In the genomic region with DNA sequence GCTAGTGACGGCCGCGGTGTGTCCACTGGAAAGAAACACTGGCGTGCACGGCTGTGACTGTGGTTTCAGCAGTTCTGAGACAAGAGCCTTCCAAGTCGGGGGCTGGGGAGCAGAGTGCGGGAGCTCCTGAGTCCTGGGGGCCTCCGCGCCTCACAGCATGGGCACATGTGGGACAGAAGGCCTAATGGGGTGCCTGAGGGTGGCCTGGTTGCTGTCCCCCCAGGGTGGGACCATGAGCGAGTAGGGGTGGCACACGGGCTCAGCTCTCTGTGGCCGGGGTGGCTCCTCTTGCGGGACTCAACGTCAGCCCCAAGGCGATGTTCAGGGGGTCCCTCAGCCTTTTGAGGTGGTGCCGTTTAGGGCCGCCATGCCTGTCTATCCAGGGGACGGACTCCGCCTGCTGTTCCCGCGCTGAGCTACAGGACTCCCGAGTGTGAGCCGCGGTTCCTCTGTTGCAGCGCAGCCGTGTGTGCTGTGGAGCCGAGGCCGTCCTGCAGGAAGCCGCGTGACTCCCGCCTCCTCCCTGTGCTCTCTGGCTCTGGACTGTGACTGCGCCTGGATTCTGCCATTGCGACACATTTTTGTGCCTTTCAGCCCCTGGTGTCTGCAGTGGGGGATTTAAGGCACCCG, we compare ENCODE assay signal across 1 cellular context.
TF ChIP-seq lines count a peak whose summit lies in the region.

No MANE protein-coding gene starts in this region.

TF ChIP-seq in GM12878, 131 proteins besides CTCF, POLR2A, EP300 and RAD21:
- TF ChIP-seq, protein P1, sequence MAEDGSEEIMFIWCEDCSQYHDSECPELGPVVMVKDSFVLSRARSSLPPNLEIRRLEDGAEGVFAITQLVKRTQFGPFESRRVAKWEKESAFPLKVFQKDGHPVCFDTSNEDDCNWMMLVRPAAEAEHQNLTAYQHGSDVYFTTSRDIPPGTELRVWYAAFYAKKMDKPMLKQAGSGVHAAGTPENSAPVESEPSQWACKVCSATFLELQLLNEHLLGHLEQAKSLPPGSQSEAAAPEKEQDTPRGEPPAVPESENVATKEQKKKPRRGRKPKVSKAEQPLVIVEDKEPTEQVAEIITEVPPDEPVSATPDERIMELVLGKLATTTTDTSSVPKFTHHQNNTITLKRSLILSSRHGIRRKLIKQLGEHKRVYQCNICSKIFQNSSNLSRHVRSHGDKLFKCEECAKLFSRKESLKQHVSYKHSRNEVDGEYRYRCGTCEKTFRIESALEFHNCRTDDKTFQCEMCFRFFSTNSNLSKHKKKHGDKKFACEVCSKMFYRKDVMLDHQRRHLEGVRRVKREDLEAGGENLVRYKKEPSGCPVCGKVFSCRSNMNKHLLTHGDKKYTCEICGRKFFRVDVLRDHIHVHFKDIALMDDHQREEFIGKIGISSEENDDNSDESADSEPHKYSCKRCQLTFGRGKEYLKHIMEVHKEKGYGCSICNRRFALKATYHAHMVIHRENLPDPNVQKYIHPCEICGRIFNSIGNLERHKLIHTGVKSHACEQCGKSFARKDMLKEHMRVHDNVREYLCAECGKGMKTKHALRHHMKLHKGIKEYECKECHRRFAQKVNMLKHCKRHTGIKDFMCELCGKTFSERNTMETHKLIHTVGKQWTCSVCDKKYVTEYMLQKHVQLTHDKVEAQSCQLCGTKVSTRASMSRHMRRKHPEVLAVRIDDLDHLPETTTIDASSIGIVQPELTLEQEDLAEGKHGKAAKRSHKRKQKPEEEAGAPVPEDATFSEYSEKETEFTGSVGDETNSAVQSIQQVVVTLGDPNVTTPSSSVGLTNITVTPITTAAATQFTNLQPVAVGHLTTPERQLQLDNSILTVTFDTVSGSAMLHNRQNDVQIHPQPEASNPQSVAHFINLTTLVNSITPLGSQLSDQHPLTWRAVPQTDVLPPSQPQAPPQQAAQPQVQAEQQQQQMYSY (CRISPR knock-in tag; IDR thresholded peaks at IDR 0.05) = no peak
- TF ChIP-seq RAD51 (IDR thresholded peaks at IDR 0.05) (no peak), KLF5 (IDR thresholded peaks at IDR 0.05; ENCODE audit: partially characterized antibody) (no peak), RB1 (IDR thresholded peaks at IDR 0.05; ENCODE audit: borderline replicate concordance) (no peak), EED (IDR thresholded peaks at IDR 0.05; ENCODE audit: low read depth) (no peak), HDAC2 (IDR thresholded peaks at IDR 0.05) (no peak), RFX5 (IDR thresholded peaks at IDR 0.05; ENCODE audit: low read depth, low read length) (no peak), SREBF1 (IDR thresholded peaks at IDR 0.05; ENCODE audit: low read length) (no peak), ZNF24 (IDR thresholded peaks at IDR 0.05) (no peak), BACH1 (IDR thresholded peaks at IDR 0.05; ENCODE audit: borderline replicate concordance) (no peak), FOXK2 (IDR thresholded peaks at IDR 0.05) (no peak), ZZZ3 (IDR thresholded peaks at IDR 0.05; ENCODE audit: control insufficient read depth, insufficient read length, low read depth) (no peak), TBL1XR1 (IDR thresholded peaks at IDR 0.05; ENCODE audit: low read depth, low read length) (no peak), NRF1 (conservative IDR thresholded peaks at IDR 0.05; ENCODE audit: low read depth, low read length) (no peak), ZNF622 (IDR thresholded peaks at IDR 0.05) (no peak)
- TF ChIP-seq, protein P2, sequence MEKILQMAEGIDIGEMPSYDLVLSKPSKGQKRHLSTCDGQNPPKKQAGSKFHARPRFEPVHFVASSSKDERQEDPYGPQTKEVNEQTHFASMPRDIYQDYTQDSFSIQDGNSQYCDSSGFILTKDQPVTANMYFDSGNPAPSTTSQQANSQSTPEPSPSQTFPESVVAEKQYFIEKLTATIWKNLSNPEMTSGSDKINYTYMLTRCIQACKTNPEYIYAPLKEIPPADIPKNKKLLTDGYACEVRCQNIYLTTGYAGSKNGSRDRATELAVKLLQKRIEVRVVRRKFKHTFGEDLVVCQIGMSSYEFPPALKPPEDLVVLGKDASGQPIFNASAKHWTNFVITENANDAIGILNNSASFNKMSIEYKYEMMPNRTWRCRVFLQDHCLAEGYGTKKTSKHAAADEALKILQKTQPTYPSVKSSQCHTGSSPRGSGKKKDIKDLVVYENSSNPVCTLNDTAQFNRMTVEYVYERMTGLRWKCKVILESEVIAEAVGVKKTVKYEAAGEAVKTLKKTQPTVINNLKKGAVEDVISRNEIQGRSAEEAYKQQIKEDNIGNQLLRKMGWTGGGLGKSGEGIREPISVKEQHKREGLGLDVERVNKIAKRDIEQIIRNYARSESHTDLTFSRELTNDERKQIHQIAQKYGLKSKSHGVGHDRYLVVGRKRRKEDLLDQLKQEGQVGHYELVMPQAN (conservative IDR thresholded peaks at IDR 0.05) = no peak
- TF ChIP-seq, protein P3, sequence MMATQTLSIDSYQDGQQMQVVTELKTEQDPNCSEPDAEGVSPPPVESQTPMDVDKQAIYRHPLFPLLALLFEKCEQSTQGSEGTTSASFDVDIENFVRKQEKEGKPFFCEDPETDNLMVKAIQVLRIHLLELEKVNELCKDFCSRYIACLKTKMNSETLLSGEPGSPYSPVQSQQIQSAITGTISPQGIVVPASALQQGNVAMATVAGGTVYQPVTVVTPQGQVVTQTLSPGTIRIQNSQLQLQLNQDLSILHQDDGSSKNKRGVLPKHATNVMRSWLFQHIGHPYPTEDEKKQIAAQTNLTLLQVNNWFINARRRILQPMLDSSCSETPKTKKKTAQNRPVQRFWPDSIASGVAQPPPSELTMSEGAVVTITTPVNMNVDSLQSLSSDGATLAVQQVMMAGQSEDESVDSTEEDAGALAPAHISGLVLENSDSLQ (IDR thresholded peaks at IDR 0.05) = no peak
- TF ChIP-seq, protein P4, sequence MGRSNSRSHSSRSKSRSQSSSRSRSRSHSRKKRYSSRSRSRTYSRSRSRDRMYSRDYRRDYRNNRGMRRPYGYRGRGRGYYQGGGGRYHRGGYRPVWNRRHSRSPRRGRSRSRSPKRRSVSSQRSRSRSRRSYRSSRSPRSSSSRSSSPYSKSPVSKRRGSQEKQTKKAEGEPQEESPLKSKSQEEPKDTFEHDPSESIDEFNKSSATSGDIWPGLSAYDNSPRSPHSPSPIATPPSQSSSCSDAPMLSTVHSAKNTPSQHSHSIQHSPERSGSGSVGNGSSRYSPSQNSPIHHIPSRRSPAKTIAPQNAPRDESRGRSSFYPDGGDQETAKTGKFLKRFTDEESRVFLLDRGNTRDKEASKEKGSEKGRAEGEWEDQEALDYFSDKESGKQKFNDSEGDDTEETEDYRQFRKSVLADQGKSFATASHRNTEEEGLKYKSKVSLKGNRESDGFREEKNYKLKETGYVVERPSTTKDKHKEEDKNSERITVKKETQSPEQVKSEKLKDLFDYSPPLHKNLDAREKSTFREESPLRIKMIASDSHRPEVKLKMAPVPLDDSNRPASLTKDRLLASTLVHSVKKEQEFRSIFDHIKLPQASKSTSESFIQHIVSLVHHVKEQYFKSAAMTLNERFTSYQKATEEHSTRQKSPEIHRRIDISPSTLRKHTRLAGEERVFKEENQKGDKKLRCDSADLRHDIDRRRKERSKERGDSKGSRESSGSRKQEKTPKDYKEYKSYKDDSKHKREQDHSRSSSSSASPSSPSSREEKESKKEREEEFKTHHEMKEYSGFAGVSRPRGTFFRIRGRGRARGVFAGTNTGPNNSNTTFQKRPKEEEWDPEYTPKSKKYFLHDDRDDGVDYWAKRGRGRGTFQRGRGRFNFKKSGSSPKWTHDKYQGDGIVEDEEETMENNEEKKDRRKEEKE (IDR thresholded peaks at IDR 0.05) = no peak
